In the genomic region with DNA sequence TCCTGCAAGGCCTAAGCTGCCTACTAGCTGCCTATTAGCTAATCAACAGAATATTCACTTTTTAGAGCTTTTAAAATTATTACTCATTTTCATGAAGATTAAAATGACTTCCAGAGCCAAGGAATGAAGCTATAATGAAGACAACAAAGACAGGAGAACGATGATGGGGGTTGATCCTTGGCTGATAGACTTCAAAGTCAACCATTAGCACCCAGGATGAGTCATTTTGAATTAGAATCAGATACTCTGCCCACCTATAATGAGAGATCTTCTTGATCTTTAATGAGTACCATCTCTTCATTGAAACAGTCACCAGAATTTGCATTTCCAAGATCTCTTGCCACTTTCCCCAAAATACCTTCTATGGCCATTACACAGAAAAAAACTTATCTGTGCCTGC, we compare ENCODE assay signal across 37 cellular contexts.
"Had no signal": no experiment of that assay in that cellular context is flagged by ENCODE, and none has a peak within 500 bp of the region (broad histone marks: within the 10 kb centered on the region; RNA-seq: fewer than 3 reads in every experiment).

No MANE protein-coding gene starts in this region.

- H3K27me3 ChIP-seq: MG63 had no signal

- H3K4me3 ChIP-seq: MG63 had no signal

- DNase-seq: MG63, MM.1S, MV-4-11, NCI-H1048, NCI-H1092, NCI-H1092 treated with DMSO at 0.1 percent for 48 hours, NCI-H1105, NCI-H1105 treated with DMSO at 0.1 percent for 48 hours, NCI-H1417, NCI-H1417 treated with DMSO at 0.1 percent for 48 hours, NCI-H1436, NCI-H1436 treated with DMSO at 0.1 percent for 48 hours, NCI-H146, NCI-H1694, NCI-H1694 treated with DMSO at 0.1 percent for 48 hours, NCI-H187, NCI-H187 treated with DMSO at 0.1 percent for 48 hours, NCI-H1930, NCI-H2029, NCI-H2029 treated with DMSO at 0.1 percent for 48 hours, NCI-H2081, NCI-H2081 treated with DMSO at 0.1 percent for 48 hours, NCI-H2107, NCI-H2171, NCI-H2171 treated with DMSO at 0.1 percent for 48 hours, NCI-H2227 treated with DMSO at 0.1 percent for 48 hours, NCI-H226, NCI-H345, NCI-H446, NCI-H446 treated with DMSO at 0.1 percent for 48 hours, NCI-H510A, NCI-H510A treated with DMSO at 0.1 percent for 48 hours, NCI-H524, NCI-H524 treated with DMSO at 0.1 percent for 48 hours, NCI-H526, NCI-H526 treated with DMSO at 0.1 percent for 48 hours, NCI-H69 had no signal

- H3K36me3 ChIP-seq: MG63 had no signal

- H3K9me3 ChIP-seq: MG63 had no signal
